Comparison of ENCODE assay signal across 8 cellular contexts in genomic region chr3:66393486-66394260, GRCh38.
DNase-seq lines count a peak whose midpoint lies in the region; ATAC-seq and TF ChIP-seq lines count a peak whose summit lies in the region.

No MANE protein-coding gene starts in this region.

- H3K27ac ChIP-seq in OCI-LY3 (ENCODE audit: low read length) (peak overlapping the region; percentile 78), psoas muscle (peak overlapping the region; percentile 56)

- H3K9me3 ChIP-seq in OCI-LY3 (ENCODE audit: insufficient read depth, low read length) (peaks cover 2% of the 10 kb centered on the region; the same call in 1 of the 2 replicates), psoas muscle (no peaks in the 10 kb centered on the region)

- DNase-seq in GM06990 (ENCODE audit: extremely low read depth, insufficient read length) (peak; percentile 66), astrocyte of the hippocampus (ENCODE audit: low read depth, low spot score) (peak; percentile 68), psoas muscle (peak in 1 of 2 donors; percentile 54), occipital lobe (lab: John Stamatoyannopoulos, UW) (no peak), amygdala (lab: John Stamatoyannopoulos, UW) (no peak), ecto neural progenitor cell (ENCODE audit: low spot score) (no peak)

- H2AFZ ChIP-seq in OCI-LY3 (ENCODE audit: low read depth, low read length), result no peak overlapping the region; the same call in 1 of the 2 replicates

- 48 to 56% (median 51%) methylated on average over 15 of the region's 15 CpGs for WGBS in psoas muscle, 3 donors

- H3K9ac ChIP-seq in OCI-LY3 (ENCODE audit: low read length), result peak overlapping the region; percentile 53

- H3K79me2 ChIP-seq in OCI-LY3 (ENCODE audit: low read length), result peaks cover 14% of the 10 kb centered on the region; the same call in 1 of the 2 replicates

- no peaks in the 10 kb centered on the region for H4K20me1 ChIP-seq in OCI-LY3 (ENCODE audit: insufficient read depth, low read length)

- peak overlapping the region; percentile 6; the same call in 1 of the 2 replicates for H3K4me3 ChIP-seq in GM06990 (replicated peaks; ENCODE audit: low read depth, low read length)
- H3K4me3 ChIP-seq in OCI-LY3 (ENCODE audit: low read length), result peak overlapping the region; percentile 65
- H3K4me3 ChIP-seq in psoas muscle, result no peak overlapping the region

- H3K4me1 ChIP-seq in OCI-LY3 (ENCODE audit: low read length) (peaks cover 73% of the 10 kb centered on the region), psoas muscle (peaks cover 32% of the 10 kb centered on the region)

- TF ChIP-seq CTCF in GM06990 (IDR thresholded peaks at IDR 0.05; ENCODE audit: insufficient read depth, low read length, poor library complexity, severe bottlenecking) (no peak), OCI-LY3 (IDR thresholded peaks at IDR 0.05; ENCODE audit: low read depth, low read length) (no peak), psoas muscle (IDR thresholded peaks at IDR 0.05) (no peak)

- peak overlapping the region; percentile 77 for H3K4me2 ChIP-seq in OCI-LY3 (ENCODE audit: low read length)

- H3K36me3 ChIP-seq in GM06990 (ENCODE audit: control insufficient read depth, insufficient read depth, low read length) (peaks cover 9% of the 10 kb centered on the region), OCI-LY3 (replicated peaks; ENCODE audit: low read depth, low read length) (peaks cover 72% of the 10 kb centered on the region), psoas muscle (ENCODE audit: insufficient read depth in 1 of 2, low read depth in 1 of 2) (peaks cover 3 to 68% of the 10 kb centered on the region in 2 donors)

- intact Hi-C loops in psoas muscle (cut with DNase I), result no loop called here

- ATAC-seq in GM21825 (IDR thresholded peaks at IDR 0.05; ENCODE audit: unreplicated experiment) (peak; percentile 91), psoas muscle (no peak)

- no peaks in the 10 kb centered on the region for H3K27me3 ChIP-seq in GM06990 (replicated peaks; ENCODE audit: control insufficient read depth, insufficient read depth, low read length)
- no peaks in the 10 kb centered on the region for H3K27me3 ChIP-seq in OCI-LY3 (ENCODE audit: low read depth, low read length)
- no peaks in the 10 kb centered on the region for H3K27me3 ChIP-seq in psoas muscle (ENCODE audit: insufficient read depth in 3 of 3, low read length in 2 of 3)

Comparison
In these comparisons a context has a peak if more than half of its experiments do, and no peak if none do; other contexts are left out.
1. DNase-seq: peak in GM06990 (single experiment) and astrocyte of the hippocampus (single experiment); none in occipital lobe (single experiment), amygdala (0 of 56) and ecto neural progenitor cell (single experiment).